ENCODE assay signal across 15 cellular contexts in genomic region chr18:62953663-62954062, GRCh38.
DNase-seq lines count a peak whose midpoint lies in the region; ATAC-seq and TF ChIP-seq lines count a peak whose summit lies in the region.
"Had no signal": no experiment of that assay in that cellular context is flagged by ENCODE, and none has a peak within 500 bp of the region (broad histone marks: within the 10 kb centered on the region; RNA-seq: fewer than 3 reads in every experiment).

No MANE protein-coding gene starts in this region.

- H3K36me3 Mint-ChIP-seq in endothelial cell (ENCODE audit: low read depth, unreplicated experiment) (peaks cover 17% of the 10 kb centered on the region), progenitor cell of endocrine pancreas (ENCODE audit: insufficient read depth) (peaks cover 16% of the 10 kb centered on the region)

- H3K27ac Mint-ChIP-seq in endothelial cell (ENCODE audit: unreplicated experiment) (peak overlapping the region; percentile 14), progenitor cell of endocrine pancreas (no peak overlapping the region)
- H3K27ac Mint-ChIP-seq: CD14-positive monocyte, HFFc6 had no signal

- no peak for TF ChIP-seq CTCF in Loucy (conservative IDR thresholded peaks at IDR 0.05; ENCODE audit: low read length)
- TF ChIP-seq CTCF in endothelial cell (IDR thresholded peaks at IDR 0.05; ENCODE audit: unreplicated experiment), result no peak
- no peak for TF ChIP-seq CTCF in progenitor cell of endocrine pancreas (IDR thresholded peaks at IDR 0.05; ENCODE audit: unreplicated experiment)

- H3K9me3 Mint-ChIP-seq in endothelial cell (ENCODE audit: unreplicated experiment) (no peaks in the 10 kb centered on the region), progenitor cell of endocrine pancreas (ENCODE audit: low read depth) (peaks cover 3% of the 10 kb centered on the region)
- H3K9me3 Mint-ChIP-seq: CD14-positive monocyte, HFFc6 had no signal

- no peaks in the 10 kb centered on the region for H4K20me1 ChIP-seq in BLaER1 treated with 17β-estradiol and CSF1 and Interleukin-3, amounts not matched to agents 10 nM and 100 nM
- no peaks in the 10 kb centered on the region for H4K20me1 ChIP-seq in Loucy (ENCODE audit: insufficient read depth, low read length, poor library complexity, severe bottlenecking)

- peak overlapping the region in 5 of 11 experiments; percentile 21 to 61 (median 54); a peak in 10 of 22 replicates for H3K27ac ChIP-seq in BLaER1 treated with 17β-estradiol and CSF1 and Interleukin-3, amounts not matched to agents 10 nM and 100 nM
- H3K27ac ChIP-seq: SK-N-MC had no signal

- peaks cover 46 to 61% (median 56%) of the 10 kb centered on the region in 10 experiments for H3K4me1 ChIP-seq in BLaER1 treated with 17β-estradiol and CSF1 and Interleukin-3, amounts not matched to agents 10 nM and 100 nM
- peaks cover 44% of the 10 kb centered on the region for H3K4me1 ChIP-seq in Loucy (ENCODE audit: insufficient read depth, low read length, poor library complexity, severe bottlenecking)

- no peak overlapping the region for H2AFZ ChIP-seq in Loucy (ENCODE audit: low read length)

- peak; percentile 35 for DNase-seq in NCI-H510A treated with DMSO at 0.1 percent for 48 hours (lab: John Stamatoyannopoulos, UW)
- DNase-seq in NCI-H510A (lab: John Stamatoyannopoulos, UW), result no peak
- no peak for DNase-seq in endothelial cell (ENCODE audit: low spot score)
- DNase-seq in progenitor cell of endocrine pancreas (ENCODE audit: low spot score, unreplicated experiment), result no peak
- DNase-seq: HFFc6, NCI-H1694, NCI-H2171, NCI-H524 had no signal

- no peaks in the 10 kb centered on the region for H3F3A ChIP-seq in Loucy (ENCODE audit: low read depth)

- no peak for ATAC-seq in HG02763 (IDR thresholded peaks at IDR 0.05; ENCODE audit: unreplicated experiment)
- no peak for ATAC-seq in activated CD4-positive, CD25-positive, alpha-beta regulatory T cell treated with anti-CD3 and anti-CD28 coated beads, Interleukin-2, amount 50 U/mL, for 24 hours
- ATAC-seq: K562 had no signal

- H3K4me3 Mint-ChIP-seq in endothelial cell (ENCODE audit: unreplicated experiment) (no peak overlapping the region), progenitor cell of endocrine pancreas (ENCODE audit: low read depth) (no peak overlapping the region)
- H3K4me3 Mint-ChIP-seq: CD14-positive monocyte, HFFc6 had no signal

- no peaks in the 10 kb centered on the region for H3K79me2 ChIP-seq in Loucy (ENCODE audit: insufficient read depth, low read length)

- no peak overlapping the region for H3K4me3 ChIP-seq in BLaER1 treated with 17β-estradiol and CSF1 and Interleukin-3, amounts not matched to agents 10 nM and 100 nM
- peak overlapping the region; percentile 36 for H3K4me3 ChIP-seq in Loucy (ENCODE audit: low read length, poor library complexity, severe bottlenecking)
- H3K4me3 ChIP-seq: K562, SK-N-MC had no signal

- H3K4me1 Mint-ChIP-seq in endothelial cell (ENCODE audit: unreplicated experiment) (peaks cover 15% of the 10 kb centered on the region), progenitor cell of endocrine pancreas (ENCODE audit: low read depth) (peaks cover 15% of the 10 kb centered on the region)

- H3K9me2 ChIP-seq in Loucy (replicated peaks; ENCODE audit: low read depth, low read length), result no peaks in the 10 kb centered on the region

- H3K27me3 ChIP-seq in BLaER1 treated with 17β-estradiol and CSF1 and Interleukin-3, amounts not matched to agents 10 nM and 100 nM, result no peaks in the 10 kb centered on the region
- no peaks in the 10 kb centered on the region for H3K27me3 ChIP-seq in Loucy (ENCODE audit: insufficient read depth, low read length, poor library complexity, severe bottlenecking)

- peak overlapping the region; percentile 45 to 90 (median 76) for H3K4me2 ChIP-seq in BLaER1 treated with 17β-estradiol and CSF1 and Interleukin-3, amounts not matched to agents 10 nM and 100 nM
- peak overlapping the region; percentile 63 for H3K4me2 ChIP-seq in Loucy (ENCODE audit: low read depth, low read length, poor library complexity, severe bottlenecking)

- H3K9me3 ChIP-seq in BLaER1 treated with 17β-estradiol and CSF1 and Interleukin-3, amounts not matched to agents 10 nM and 100 nM (replicated peaks in 1 of 11), result peaks cover 0 to 15% (median 6%) of the 10 kb centered on the region in 11 experiments; a peak in 6 of 22 replicates
- no peaks in the 10 kb centered on the region for H3K9me3 ChIP-seq in Loucy (ENCODE audit: insufficient read depth, low read depth, low read length)

- H3K36me3 ChIP-seq in BLaER1 treated with 17β-estradiol and CSF1 and Interleukin-3, amounts not matched to agents 10 nM and 100 nM, result peaks cover 0 to 61% (median 20%) of the 10 kb centered on the region in 11 experiments; a peak in 18 of 22 replicates
- H3K36me3 ChIP-seq in Loucy (ENCODE audit: insufficient read depth, low read length), result peaks cover 3% of the 10 kb centered on the region; the same call in 1 of the 2 replicates

- H3K9ac ChIP-seq in BLaER1 treated with 17β-estradiol and CSF1 and Interleukin-3, amounts not matched to agents 10 nM and 100 nM, result peak overlapping the region in 3 of 11 experiments; percentile 40 to 48 (median 47); a peak in 5 of 22 replicates
- peak overlapping the region; percentile 57 for H3K9ac ChIP-seq in Loucy (ENCODE audit: low read depth, low read length, poor library complexity, severe bottlenecking)

- H3K27me3 Mint-ChIP-seq in endothelial cell (ENCODE audit: unreplicated experiment), result peaks cover 5% of the 10 kb centered on the region
- H3K27me3 Mint-ChIP-seq in progenitor cell of endocrine pancreas, result no peaks in the 10 kb centered on the region
